ENCODE assay signal across 27 cellular contexts in the genomic region with DNA sequence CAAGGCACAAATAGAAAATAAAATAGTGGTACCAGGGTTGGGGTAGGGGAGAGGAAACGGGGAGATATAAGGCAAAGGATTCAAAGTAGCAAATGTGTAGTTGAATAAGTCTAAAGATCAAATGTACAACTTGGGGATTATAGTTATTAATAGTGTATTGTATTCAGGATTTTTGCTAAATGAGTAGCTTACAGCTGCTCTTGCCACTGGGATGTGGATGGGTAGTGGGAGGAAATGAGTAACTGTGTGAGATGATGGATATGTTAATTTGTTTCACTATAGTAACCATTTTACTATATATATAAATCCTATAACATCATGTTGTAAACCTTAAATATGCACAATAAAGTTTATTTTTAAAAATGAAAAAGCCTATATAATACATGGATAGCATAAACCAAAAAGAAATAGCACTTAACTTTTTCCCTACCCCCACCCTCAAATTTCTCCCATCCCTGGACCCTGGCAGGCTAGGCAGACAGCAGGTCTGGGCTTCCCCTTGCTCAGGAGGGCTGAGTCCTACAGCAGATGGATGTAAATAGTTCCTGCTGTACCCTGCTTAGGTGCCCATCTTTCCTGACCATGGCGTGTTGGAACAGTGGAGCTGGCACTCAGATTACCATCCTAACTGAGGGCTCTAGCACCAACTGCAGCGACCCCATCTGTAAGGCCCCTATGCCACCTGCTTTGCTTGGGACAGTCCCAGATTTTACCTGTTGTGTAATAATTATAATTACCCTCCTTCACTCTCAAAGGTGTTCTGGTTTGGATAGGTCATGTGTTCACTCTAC. TPM values are rescaled to one million over a fixed set of nuclear protein-coding genes. Genes with fewer than 3 reads are reported as not detected.
"Had no signal": no experiment of that assay in that cellular context is flagged by ENCODE, and none has a peak within 500 bp of the region (broad histone marks: within the 10 kb centered on the region; RNA-seq: fewer than 3 reads in every experiment).

No MANE protein-coding gene starts in this region.

- ATAC-seq: activated CD4-positive, CD25-positive, alpha-beta regulatory T cell treated with anti-CD3 and anti-CD28 coated beads, Interleukin-2, amount 50 U/mL, for 24 hours; activated CD8-positive, alpha-beta T cell treated with anti-CD3 and anti-CD28 coated beads, Interleukin-2, amount 10 ng/mL, durations not matched to agents 7 days and 5 days; esophagus mucosa; left ventricle myocardium superior; right cardiac atrium; stimulated activated effector memory CD8-positive, alpha-beta T cell treated with anti-CD3 and anti-CD28 coated beads, Interleukin-12 subunit alpha, Interleukin-12 subunit beta, amount 100 ng/mL, for 72 hours; stimulated activated naive CD8-positive, alpha-beta T cell treated with anti-CD3 and anti-CD28 coated beads, Interleukin-15, amount 100 ng/mL, for 72 hours; T-cell had no signal

- H3K9ac ChIP-seq: parathyroid adenoma had no signal

- H3K27me3 ChIP-seq: breast epithelium, tibial artery had no signal

- H3K4me1 ChIP-seq: breast epithelium, parathyroid adenoma had no signal

- H3K36me3 Mint-ChIP-seq: activated naive CD8-positive, alpha-beta T cell treated with anti-CD3 and anti-CD28 coated beads for 36 hours; stimulated activated effector memory CD8-positive, alpha-beta T cell treated with anti-CD3 and anti-CD28 coated beads, Interleukin-12 subunit alpha, Interleukin-12 subunit beta, amount 100 ng/mL, for 72 hours; T-cell had no signal

- FAIRE-seq: frontal cortex, small intestine had no signal

- H3K4me1 Mint-ChIP-seq: activated naive CD8-positive, alpha-beta T cell treated with anti-CD3 and anti-CD28 coated beads for 36 hours; stimulated activated effector memory CD8-positive, alpha-beta T cell treated with anti-CD3 and anti-CD28 coated beads, Interleukin-12 subunit alpha, Interleukin-12 subunit beta, amount 100 ng/mL, for 72 hours; stimulated activated naive CD8-positive, alpha-beta T cell treated with anti-CD3 and anti-CD28 coated beads, Interleukin-15, amount 100 ng/mL, for 72 hours; T-cell had no signal

- H2AFZ ChIP-seq: parathyroid adenoma had no signal

- H3K4me3 ChIP-seq: breast epithelium, tibial artery had no signal

- DNase-seq: activated CD4-positive, alpha-beta T cell treated with anti-CD3 and anti-CD28 coated beads, Interleukin-2, amount 50 U/mL, for 1 hour; activated CD8-positive, alpha-beta T cell treated with anti-CD3 and anti-CD28 coated beads, Interleukin-2, amount 10 ng/mL, durations not matched to agents 7 days and 5 days; activated naive CD8-positive, alpha-beta T cell treated with anti-CD3 and anti-CD28 coated beads for 36 hours; activated T-cell treated with anti-CD3 and anti-CD28 coated beads, Interleukin-2, amount 50 U/mL, for 1 hour; effector memory CD4-positive, alpha-beta T cell; hippocampal formation; left ventricle myocardium superior; midbrain; nephron progenitor cell; right cardiac atrium; small intestine; stimulated activated CD4-positive, alpha-beta T cell treated with anti-CD3 and anti-CD28 coated beads, Interleukin-2, amount 100 ng/mL, for 24 hours; stimulated activated naive CD8-positive, alpha-beta T cell treated with anti-CD3 and anti-CD28 coated beads, Interleukin-15, amount 100 ng/mL, for 72 hours; T-cell; tibial artery had no signal

- H3K9me3 Mint-ChIP-seq: activated naive CD8-positive, alpha-beta T cell treated with anti-CD3 and anti-CD28 coated beads for 36 hours; dendritic cell treated with granulocyte-macrophage colony-stimulating factor and Interleukin-4, amounts not matched to agents 40 ng/mL and 50 ng/mL, for 4 days; nephron progenitor cell; stimulated activated effector memory CD8-positive, alpha-beta T cell treated with anti-CD3 and anti-CD28 coated beads, Interleukin-12 subunit alpha, Interleukin-12 subunit beta, amount 100 ng/mL, for 72 hours; stimulated activated naive CD8-positive, alpha-beta T cell treated with anti-CD3 and anti-CD28 coated beads, Interleukin-15, amount 100 ng/mL, for 72 hours; T-cell; T-helper 2 cell treated with Interferon-gamma antibody and Interleukin-4, amounts not matched to agents 5 μg/mL and 100 μg/mL, for 36 hours had no signal

- H3K36me3 ChIP-seq: breast epithelium, tibial artery had no signal

- H3K27ac Mint-ChIP-seq: activated CD8-positive, alpha-beta T cell treated with anti-CD3 and anti-CD28 coated beads, Interleukin-2, amount 10 ng/mL, durations not matched to agents 7 days and 5 days; activated naive CD8-positive, alpha-beta T cell treated with anti-CD3 and anti-CD28 coated beads for 36 hours; dendritic cell treated with granulocyte-macrophage colony-stimulating factor and Interleukin-4, amounts not matched to agents 40 ng/mL and 50 ng/mL, for 4 days; nephron progenitor cell; stimulated activated effector memory CD8-positive, alpha-beta T cell treated with anti-CD3 and anti-CD28 coated beads, Interleukin-12 subunit alpha, Interleukin-12 subunit beta, amount 100 ng/mL, for 72 hours; stimulated activated naive CD8-positive, alpha-beta T cell treated with anti-CD3 and anti-CD28 coated beads, Interleukin-15, amount 100 ng/mL, for 72 hours; T-cell; T-helper 2 cell treated with Interferon-gamma antibody and Interleukin-4, amounts not matched to agents 5 μg/mL and 100 μg/mL, for 36 hours had no signal

- H3K4me3 Mint-ChIP-seq: activated CD8-positive, alpha-beta T cell treated with anti-CD3 and anti-CD28 coated beads, Interleukin-2, amount 10 ng/mL, durations not matched to agents 7 days and 5 days; activated naive CD8-positive, alpha-beta T cell treated with anti-CD3 and anti-CD28 coated beads for 36 hours; dendritic cell treated with granulocyte-macrophage colony-stimulating factor and Interleukin-4, amounts not matched to agents 40 ng/mL and 50 ng/mL, for 4 days; nephron progenitor cell; stimulated activated effector memory CD8-positive, alpha-beta T cell treated with anti-CD3 and anti-CD28 coated beads, Interleukin-12 subunit alpha, Interleukin-12 subunit beta, amount 100 ng/mL, for 72 hours; stimulated activated naive CD8-positive, alpha-beta T cell treated with anti-CD3 and anti-CD28 coated beads, Interleukin-15, amount 100 ng/mL, for 72 hours; T-cell; T-helper 2 cell treated with Interferon-gamma antibody and Interleukin-4, amounts not matched to agents 5 μg/mL and 100 μg/mL, for 36 hours had no signal

- H3K79me2 ChIP-seq: parathyroid adenoma had no signal

- H3K9me3 ChIP-seq: breast epithelium, tibial artery had no signal

- H3K27ac ChIP-seq: breast epithelium, parathyroid adenoma, tibial artery, VCaP had no signal

RNA-seq across cellular contexts. Expression of gene PBOV1, which starts 28.6 kb away (rescaled TPM):
- total RNA-seq: activated CD8-positive, alpha-beta T cell treated with anti-CD3 and anti-CD28 coated beads, Interleukin-2, amount 10 ng/mL, durations not matched to agents 7 days and 5 days; activated naive CD8-positive, alpha-beta T cell treated with anti-CD3 and anti-CD28 coated beads for 36 hours; breast epithelium; esophagus mucosa; frontal cortex; left ventricle myocardium superior; myocyte; pulmonary artery endothelial cell; right cardiac atrium; T-cell; ureter had no signal
- polyA plus RNA-seq: right cardiac atrium, small intestine had no signal
